ENCODE assay signal across 11 cellular contexts in the genomic region with DNA sequence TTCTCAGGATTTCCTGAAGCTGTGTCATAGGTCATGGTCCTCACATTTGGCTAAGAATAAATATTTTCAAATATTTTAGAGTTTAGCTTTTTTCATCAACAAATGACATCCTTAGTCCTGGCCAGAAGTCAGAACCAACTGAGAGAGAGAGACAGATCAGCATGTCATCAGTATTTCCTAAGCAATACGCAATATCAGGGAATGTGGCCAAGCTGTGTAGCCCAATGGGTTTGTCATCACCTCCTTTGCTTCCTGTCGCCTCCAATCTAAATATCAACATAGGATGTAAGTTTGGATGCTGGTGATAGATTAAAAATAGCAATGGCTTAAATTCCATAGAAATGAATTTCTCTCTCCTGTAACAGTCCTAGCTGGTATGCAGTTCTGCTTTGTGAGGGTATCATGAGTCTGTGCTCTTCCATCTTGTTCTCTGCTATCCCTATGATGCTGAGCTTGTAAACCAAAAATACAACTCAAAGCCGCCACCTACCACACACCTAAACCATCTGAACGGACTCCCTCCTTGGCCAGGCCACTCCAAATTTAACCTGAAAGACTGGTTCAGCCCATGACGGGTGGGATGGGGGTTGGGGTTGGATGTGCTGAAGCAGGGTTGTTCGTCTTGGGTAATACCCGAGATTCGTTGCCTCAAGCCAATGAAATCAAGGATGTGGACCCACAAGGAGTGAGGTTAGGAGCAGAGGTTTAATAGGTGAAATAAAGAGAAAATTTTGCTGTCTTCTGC. TPM values are rescaled to one million over a fixed set of nuclear protein-coding genes. Genes with fewer than 3 reads are reported as not detected.
DNase-seq lines count a peak whose midpoint lies in the region; FAIRE-seq and TF ChIP-seq lines count a peak whose summit lies in the region.
"Had no signal": no experiment of that assay in that cellular context is flagged by ENCODE, and none has a peak within 500 bp of the region (broad histone marks: within the 10 kb centered on the region; RNA-seq: fewer than 3 reads in every experiment).

No MANE protein-coding gene starts in this region.

- intact Hi-C loops in endothelial cell of umbilical vein (cut with micrococcal nuclease) = loop anchor here (1.0 kb wide), 3 partner anchors 15 to 40 kb away; a partner anchor contains a TSS

- H3K4me1 ChIP-seq in endothelial cell of umbilical vein (ENCODE audit: control insufficient read depth, extremely low read depth, insufficient read depth, low read length) = peaks cover 55% of the 10 kb centered on the region
- peaks cover 3% of the 10 kb centered on the region for H3K4me1 ChIP-seq in mesenchymal stem cell (ENCODE audit: control insufficient read depth, insufficient read depth, low read depth, low read length)

- POLR2A ChIA-PET in BJ (lab: Charles Lee) = interaction anchor here (0.6 kb wide), 1 partner anchor 24 kb away, joined by 5 read pairs; no protein-coding TSS in a partner anchor
- POLR2A ChIA-PET in endothelial cell of umbilical vein (lab: Charles Lee) = interaction anchor here (0.8 to 1.3 kb wide), 2 partner anchors 12 to 15 kb away, joined by 3 to 8 read pairs; no protein-coding TSS in a partner anchor

- H2BK5ac ChIP-seq in mesenchymal stem cell (ENCODE audit: low read depth, low read length, poor library complexity, severe bottlenecking) = no peak overlapping the region

- WGBS in mesenchymal stem cell = 82% methylated on average over 6 of the region's 8 CpGs

- no peaks in the 10 kb centered on the region for H4K20me1 ChIP-seq in endothelial cell of umbilical vein (replicated peaks; ENCODE audit: control insufficient read depth, extremely low read depth, insufficient read depth, low read length)

- H3K14ac ChIP-seq in mesenchymal stem cell (ENCODE audit: low read length in 2 of 2) = no peak overlapping the region

- FAIRE-seq in endothelial cell of umbilical vein (lab: Jason Lieb, UNC) = peak; percentile 94

- H3K36me3 Mint-ChIP-seq in endothelial cell (ENCODE audit: low read depth, unreplicated experiment) = no peaks in the 10 kb centered on the region
- H3K36me3 Mint-ChIP-seq in nephron progenitor cell (ENCODE audit: low read depth) = no peaks in the 10 kb centered on the region
- H3K36me3 Mint-ChIP-seq: brain had no signal

- H3K27ac ChIP-seq in endothelial cell of umbilical vein (ENCODE audit: insufficient read depth, low read depth, low read length) (peak overlapping the region; percentile 93), mesenchymal stem cell (ENCODE audit: low read length, poor library complexity, severe bottlenecking) (no peak overlapping the region), substantia nigra (ENCODE audit: low read depth, low read length, poor library complexity, severe bottlenecking) (no peak overlapping the region)

- TF ChIP-seq CTCF in BJ (IDR thresholded peaks at IDR 0.05; ENCODE audit: insufficient read depth, low read depth, low read length) = no peak
- no peak for TF ChIP-seq CTCF in endothelial cell of umbilical vein (IDR thresholded peaks at IDR 0.05; ENCODE audit: extremely low read depth in 1 of 2, insufficient read depth in 1 of 2, low read depth in 1 of 2, low read length in 2 of 2)
- TF ChIP-seq CTCF in endothelial cell (IDR thresholded peaks at IDR 0.05; ENCODE audit: unreplicated experiment) = no peak
- no peak for TF ChIP-seq CTCF in nephron progenitor cell (IDR thresholded peaks at IDR 0.05)

- H3K9me1 ChIP-seq in endothelial cell of umbilical vein (replicated peaks; ENCODE audit: control insufficient read depth, extremely low read depth, insufficient read depth, low read length) = no peaks in the 10 kb centered on the region

- no peak overlapping the region for H3K4me3 Mint-ChIP-seq in endothelial cell (ENCODE audit: unreplicated experiment)
- no peak overlapping the region for H3K4me3 Mint-ChIP-seq in nephron progenitor cell
- H3K4me3 Mint-ChIP-seq: brain had no signal

- no peak overlapping the region for H2BK15ac ChIP-seq in mesenchymal stem cell (ENCODE audit: low read depth, poor library complexity, severe bottlenecking)

- H3K9me3 Mint-ChIP-seq in endothelial cell (ENCODE audit: unreplicated experiment) = no peaks in the 10 kb centered on the region
- peaks cover 19% of the 10 kb centered on the region for H3K9me3 Mint-ChIP-seq in nephron progenitor cell
- H3K9me3 Mint-ChIP-seq: brain had no signal

- H3K27me3 Mint-ChIP-seq in endothelial cell (ENCODE audit: unreplicated experiment) = peaks cover 5% of the 10 kb centered on the region
- H3K27me3 Mint-ChIP-seq in nephron progenitor cell (ENCODE audit: low read depth, poor library complexity) = peaks cover 38% of the 10 kb centered on the region

- H3K4me1 Mint-ChIP-seq in endothelial cell (ENCODE audit: unreplicated experiment) (peaks cover 12% of the 10 kb centered on the region), nephron progenitor cell (no peaks in the 10 kb centered on the region)
- H3K4me1 Mint-ChIP-seq: brain had no signal

- H3K27ac Mint-ChIP-seq in endothelial cell (ENCODE audit: unreplicated experiment) = no peak overlapping the region
- H3K27ac Mint-ChIP-seq in nephron progenitor cell = no peak overlapping the region
- H3K27ac Mint-ChIP-seq: brain had no signal

- no peak overlapping the region for H3K4me3 ChIP-seq in BJ (ENCODE audit: low read depth, low read length)
- H3K4me3 ChIP-seq in endothelial cell of umbilical vein (replicated peaks in 1 of 3; ENCODE audit: insufficient read depth in 1 of 3, low read depth in 1 of 3, low read length in 3 of 3) = no peak overlapping the region
- H3K4me3 ChIP-seq in mesenchymal stem cell (ENCODE audit: insufficient read depth in 1 of 2, low read depth in 1 of 2, low read length in 2 of 2) = no peak overlapping the region

- CTCF ChIA-PET in BJ (lab: Yijun Ruan, JAX) = interaction anchor here (0.6 to 3.2 kb wide), 7 partner anchors 14 to 1878 kb away, joined by 3 to 15 read pairs (median 6); no protein-coding TSS in a partner anchor
- CTCF ChIA-PET in endothelial cell of umbilical vein (lab: Charles Lee) = interaction anchor here (0.5 to 3.6 kb wide), 8 partner anchors 13 to 139 kb away, joined by 3 to 40 read pairs (median 5); a partner anchor contains a TSS

- no peaks in the 10 kb centered on the region for H3K79me2 ChIP-seq in endothelial cell of umbilical vein (ENCODE audit: control insufficient read depth, insufficient read depth, low read length)

- dilution Hi-C loops in endothelial cell of umbilical vein (cut with MboI; ENCODE audit: extremely low pct_ligation_motif_present, low sequenced_read_pairs) = no loop called here

- TF ChIP-seq POLR2A in endothelial cell of umbilical vein (IDR thresholded peaks at IDR 0.05; ENCODE audit: low read depth, low read length) = peak; percentile 42

- no peak overlapping the region for H2BK120ac ChIP-seq in mesenchymal stem cell (ENCODE audit: low read depth, low read length)

- no peak overlapping the region for H2AK5ac ChIP-seq in mesenchymal stem cell (ENCODE audit: low read length, severe bottlenecking)

- H3K36me3 ChIP-seq in BJ (ENCODE audit: control insufficient read depth, insufficient read depth, low read length) (no peaks in the 10 kb centered on the region), endothelial cell of umbilical vein (ENCODE audit: control insufficient read depth in 2 of 2, extremely low read depth in 1 of 2, insufficient read depth in 2 of 2, low read length in 2 of 2) (no peaks in the 10 kb centered on the region), mesenchymal stem cell (ENCODE audit: control insufficient read depth in 1 of 2, insufficient read depth in 2 of 2, low read depth in 1 of 2, low read length in 2 of 2) (no peaks in the 10 kb centered on the region)

- H3K23ac ChIP-seq in mesenchymal stem cell (ENCODE audit: low read length in 2 of 2) = no peak overlapping the region

- H3K9ac ChIP-seq in endothelial cell of umbilical vein (replicated peaks; ENCODE audit: extremely low read depth, insufficient read depth, low read length) (peak overlapping the region; percentile 76), mesenchymal stem cell (ENCODE audit: low read length) (no peak overlapping the region)

- no peaks in the 10 kb centered on the region for H3K9me3 ChIP-seq in endothelial cell of umbilical vein (replicated peaks; ENCODE audit: control insufficient read depth, insufficient read depth, low read length)
- peaks cover 4% of the 10 kb centered on the region for H3K9me3 ChIP-seq in mesenchymal stem cell (ENCODE audit: control insufficient read depth, low read length)

- no peak overlapping the region for H3K4ac ChIP-seq in mesenchymal stem cell (ENCODE audit: low read depth in 1 of 2, low read length in 2 of 2)

- no peaks in the 10 kb centered on the region for H3K79me1 ChIP-seq in mesenchymal stem cell (replicated peaks; ENCODE audit: low read length, poor library complexity, severe bottlenecking)

- H2BK12ac ChIP-seq in mesenchymal stem cell (ENCODE audit: low read length in 2 of 2) = no peak overlapping the region

- peak; percentile 84 for DNase-seq in BJ (ENCODE audit: low read depth)
- peak; percentile 73 to 82 for DNase-seq in NCI-H526 (lab: John Stamatoyannopoulos, UW)
- DNase-seq in endothelial cell of umbilical vein (ENCODE audit: low read depth, low spot score) = peak; percentile 98
- peak; percentile 73 for DNase-seq in mesenchymal stem cell
- DNase-seq in substantia nigra (lab: John Stamatoyannopoulos, UW) = no peak
- DNase-seq in NCI-H774 (lab: John Stamatoyannopoulos, UW) = no peak
- DNase-seq in endothelial cell (ENCODE audit: low spot score) = no peak
- DNase-seq in nephron progenitor cell = no peak
- DNase-seq: NCI-H1694 had no signal

- BruUV-seq in endothelial cell of umbilical vein (replicated peaks; lab: Mats Ljungman, UMichigan) = no TSS peak

- H4K8ac ChIP-seq in mesenchymal stem cell (ENCODE audit: low read length) = peak overlapping the region; percentile 51

- H4K91ac ChIP-seq in mesenchymal stem cell (ENCODE audit: low read length) = no peak overlapping the region

- no peak overlapping the region for H3K18ac ChIP-seq in mesenchymal stem cell (ENCODE audit: low read depth in 1 of 2, low read length in 2 of 2)

- H3K4me2 ChIP-seq in endothelial cell of umbilical vein (ENCODE audit: insufficient read depth, low read length) = peak overlapping the region; percentile 52
- no peak overlapping the region for H3K4me2 ChIP-seq in mesenchymal stem cell (ENCODE audit: low read length, poor library complexity, severe bottlenecking)

- H3K27me3 ChIP-seq in BJ (ENCODE audit: control insufficient read depth, insufficient read depth, low read length) (no peaks in the 10 kb centered on the region), endothelial cell of umbilical vein (ENCODE audit: control insufficient read depth in 2 of 2, insufficient read depth in 2 of 2, low read length in 2 of 2) (no peaks in the 10 kb centered on the region), mesenchymal stem cell (ENCODE audit: control insufficient read depth in 1 of 2, insufficient read depth in 1 of 2, low read length in 2 of 2) (peaks cover 5 to 14% of the 10 kb centered on the region in 2 experiments)

- no peak overlapping the region for H2AFZ ChIP-seq in endothelial cell of umbilical vein (ENCODE audit: low read depth, low read length)
- no peak overlapping the region for H2AFZ ChIP-seq in mesenchymal stem cell (ENCODE audit: low read depth, low read length)

RNA-seq across cellular contexts. Expression of a gene that starts 10.0 kb away (rescaled TPM):
- polyA plus RNA-seq in BJ (2011; rRNA removed) (0.21 and 0.51 TPM in 2 replicates), endothelial cell of umbilical vein (0.73 and 0.81 TPM in 2 replicates)
- polyA minus RNA-seq in BJ (2011; rRNA and poly(A)+ RNA removed) = 0.28 TPM in 1 of 2 replicates, not detected in the other
- total RNA-seq in endothelial cell of umbilical vein (0.35 TPM in 1 of 2 replicates, not detected in the other), endothelial cell (ENCODE audit: unreplicated experiment) (not detected)
- 0.58 and 0.59 TPM in 2 replicates for polyA plus RNA-seq in endothelial cell of umbilical vein (2011; cell fraction: cytosol; rRNA removed)
- 0.28 and 0.39 TPM in 2 replicates for polyA plus RNA-seq in endothelial cell of umbilical vein (2011; cell fraction: nucleus; rRNA removed)
- polyA plus RNA-seq in endothelial cell of umbilical vein (2012) = 0.78 and 1.4 TPM in 2 replicates
- polyA minus RNA-seq in endothelial cell of umbilical vein = 0.42 TPM in 1 of 2 replicates, not detected in the other
- polyA minus RNA-seq in endothelial cell of umbilical vein (2011; cell fraction: cytosol; rRNA and poly(A)+ RNA removed) = not detected
- polyA minus RNA-seq in endothelial cell of umbilical vein (2011; cell fraction: nucleus; rRNA and poly(A)+ RNA removed) = not detected in 2 replicates
- polyA plus RNA-seq in mesenchymal stem cell (2013, experiment 1 of 2) = 0.08 TPM
- 0.21 TPM for polyA plus RNA-seq in mesenchymal stem cell (2013, experiment 2 of 2)
- total RNA-seq: skeletal muscle tissue had no signal

RNA-seq across cellular contexts. Expression of a gene that starts 40.3 kb away (rescaled TPM):
- polyA plus RNA-seq in BJ (2011; rRNA removed) = 84.4 and 129 TPM in 2 replicates
- polyA minus RNA-seq in BJ (2011; rRNA and poly(A)+ RNA removed) = 77.2 and 104 TPM in 2 replicates
- 133 and 199 TPM in 2 replicates for total RNA-seq in endothelial cell of umbilical vein
- 226 and 276 TPM in 2 replicates for polyA plus RNA-seq in endothelial cell of umbilical vein
- polyA plus RNA-seq in endothelial cell of umbilical vein (2011; cell fraction: cytosol; rRNA removed) = 186 and 209 TPM in 2 replicates
- 237 and 251 TPM in 2 replicates for polyA plus RNA-seq in endothelial cell of umbilical vein (2011; cell fraction: nucleus; rRNA removed)
- 200 and 203 TPM in 2 replicates for polyA plus RNA-seq in endothelial cell of umbilical vein (2012)
- 236 and 278 TPM in 2 replicates for polyA minus RNA-seq in endothelial cell of umbilical vein
- 32.5 TPM for polyA minus RNA-seq in endothelial cell of umbilical vein (2011; cell fraction: cytosol; rRNA and poly(A)+ RNA removed)
- 124 and 132 TPM in 2 replicates for polyA minus RNA-seq in endothelial cell of umbilical vein (2011; cell fraction: nucleus; rRNA and poly(A)+ RNA removed)
- polyA plus RNA-seq in mesenchymal stem cell (2013, experiment 1 of 2) = 32.2 TPM
- 33.3 TPM for polyA plus RNA-seq in mesenchymal stem cell (2013, experiment 2 of 2)
- total RNA-seq in endothelial cell (ENCODE audit: unreplicated experiment) = 14.8 TPM

Comparison
In these comparisons a context has a peak if more than half of its experiments do, and no peak if none do; other contexts are left out.
1. DNase-seq: peak in BJ (single experiment), NCI-H526 (2 of 2), endothelial cell of umbilical vein (single experiment) and mesenchymal stem cell (single experiment); none in substantia nigra (0 of 49), NCI-H774 (single experiment), endothelial cell (single experiment) and nephron progenitor cell (single experiment).